ENCODE assay signal across 17 cellular contexts in the genomic region with DNA sequence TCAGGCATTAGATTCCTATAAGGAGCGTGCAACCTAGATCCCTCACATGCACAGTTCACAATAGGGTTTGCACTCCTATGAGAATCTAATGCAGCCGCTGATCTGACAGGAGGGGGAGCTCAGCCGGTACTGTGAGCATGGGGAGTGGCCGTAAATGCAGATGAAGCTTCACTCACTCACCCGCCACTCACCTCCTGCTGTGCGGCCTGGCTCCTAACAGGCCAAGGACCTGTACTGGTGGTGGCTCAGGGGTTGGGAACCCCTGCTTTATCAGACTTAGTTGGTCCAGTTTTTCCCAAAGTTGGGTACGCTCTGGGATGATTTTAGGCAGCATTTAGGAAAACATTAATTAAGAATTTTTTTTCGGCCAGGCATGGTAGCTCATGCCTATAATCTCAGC.
DNase-seq lines count a peak whose midpoint lies in the region; ATAC-seq and TF ChIP-seq lines count a peak whose summit lies in the region.
"Had no signal": no experiment of that assay in that cellular context is flagged by ENCODE, and none has a peak within 500 bp of the region (broad histone marks: within the 10 kb centered on the region; RNA-seq: fewer than 3 reads in every experiment).

No MANE protein-coding gene starts in this region.

- peaks cover 3% of the 10 kb centered on the region for H3K9me3 Mint-ChIP-seq in activated CD4-positive, alpha-beta memory T cell treated with anti-CD3 and anti-CD28 coated beads, Interleukin-2, amount 10 ng/mL, durations not matched to agents 7 days and 5 days
- H3K9me3 Mint-ChIP-seq: CD4-positive, alpha-beta T cell; stimulated activated naive CD8-positive, alpha-beta T cell treated with anti-CD3 and anti-CD28 coated beads, Interleukin-15, amount 100 ng/mL, for 72 hours had no signal

- intact Hi-C loops in tibial artery (cut with DNase I; ENCODE audit: low total_unique reads): no loop called here

- in situ Hi-C loops in ACHN (cut with HindIII; ENCODE audit: low pct_ligation_motif_present, low pct_unique_long_range_greater_than_20kb, low sequenced_read_pairs): no loop called here

- POLR2A ChIA-PET in HEK293 (lab: Yijun Ruan, JAX): interaction anchor here (1.1 kb wide), 1 partner anchor 9 kb away, joined by 4 read pairs; no protein-coding TSS in a partner anchor
- POLR2A ChIA-PET in activated CD4-positive, alpha-beta memory T cell treated with anti-CD3 and anti-CD28 coated beads, Interleukin-2, amount 10 ng/mL, durations not matched to agents 7 days and 5 days (lab: Charles Lee): no interaction called here

- DNase-seq in ACHN: peak; percentile 48
- DNase-seq in NCI-H69 (lab: John Stamatoyannopoulos, UW): peak; percentile 35
- DNase-seq in foreskin keratinocyte: no peak
- DNase-seq in activated CD4-positive, alpha-beta memory T cell treated with anti-CD3 and anti-CD28 coated beads, Interleukin-2, amount 10 ng/mL, durations not matched to agents 7 days and 5 days: no peak
- no peak for DNase-seq in tibial artery
- no peak for DNase-seq in mesenteric fat pad (ENCODE audit: low spot score)
- DNase-seq: activated CD4-positive, alpha-beta T cell treated with anti-CD3 and anti-CD28 coated beads, Interleukin-2, amount 10 ng/mL, durations not matched to agents 24 days and 14 days; activated naive CD4-positive, alpha-beta T cell; aorta; CD4-positive, alpha-beta T cell; left lung; MM.1S; stimulated activated naive CD8-positive, alpha-beta T cell treated with anti-CD3 and anti-CD28 coated beads, Interleukin-15, amount 100 ng/mL, for 72 hours had no signal

- no peak overlapping the region for H3K4me3 Mint-ChIP-seq in activated CD4-positive, alpha-beta memory T cell treated with anti-CD3 and anti-CD28 coated beads, Interleukin-2, amount 10 ng/mL, durations not matched to agents 7 days and 5 days
- H3K4me3 Mint-ChIP-seq: activated CD4-positive, alpha-beta T cell treated with anti-CD3 and anti-CD28 coated beads, Interleukin-2, amount 10 ng/mL, durations not matched to agents 24 days and 14 days; CD4-positive, alpha-beta T cell; stimulated activated naive CD8-positive, alpha-beta T cell treated with anti-CD3 and anti-CD28 coated beads, Interleukin-15, amount 100 ng/mL, for 72 hours had no signal

- H3K36me3 Mint-ChIP-seq in activated CD4-positive, alpha-beta memory T cell treated with anti-CD3 and anti-CD28 coated beads, Interleukin-2, amount 10 ng/mL, durations not matched to agents 7 days and 5 days (ENCODE audit: low read depth): no peaks in the 10 kb centered on the region

- H3K27me3 Mint-ChIP-seq in activated CD4-positive, alpha-beta memory T cell treated with anti-CD3 and anti-CD28 coated beads, Interleukin-2, amount 10 ng/mL, durations not matched to agents 7 days and 5 days: no peaks in the 10 kb centered on the region
- H3K27me3 Mint-ChIP-seq: activated CD4-positive, alpha-beta T cell treated with anti-CD3 and anti-CD28 coated beads, Interleukin-2, amount 10 ng/mL, durations not matched to agents 24 days and 14 days; CD4-positive, alpha-beta T cell; stimulated activated naive CD8-positive, alpha-beta T cell treated with anti-CD3 and anti-CD28 coated beads, Interleukin-15, amount 100 ng/mL, for 72 hours had no signal

- no peaks in the 10 kb centered on the region for H3K27me3 ChIP-seq in foreskin keratinocyte
- H3K27me3 ChIP-seq in tibial artery: no peaks in the 10 kb centered on the region
- H3K27me3 ChIP-seq: left lung had no signal

- CTCF ChIA-PET in HEK293 (lab: Yijun Ruan, JAX): interaction anchor here (1.2 to 1.4 kb wide), 2 partner anchors 9 to 12 kb away, joined by 4 to 6 read pairs; no protein-coding TSS in a partner anchor
- CTCF ChIA-PET in activated CD4-positive, alpha-beta memory T cell treated with anti-CD3 and anti-CD28 coated beads, Interleukin-2, amount 10 ng/mL, durations not matched to agents 7 days and 5 days (lab: Charles Lee): no interaction called here

- TF ChIP-seq CTCF in HEK293 (tag by site-specific recombination; IDR thresholded peaks at IDR 0.05) (peak; percentile 31; the same call in 1 of the 2 replicates), foreskin keratinocyte (conservative IDR thresholded peaks at IDR 0.05) (peak; percentile 31), tibial artery (IDR thresholded peaks at IDR 0.05) (no peak)

- H3K36me3 ChIP-seq in HEK293 (ENCODE audit: control insufficient read depth in 2 of 2, insufficient read depth in 1 of 2, low read length in 2 of 2): no peaks in the 10 kb centered on the region
- H3K36me3 ChIP-seq in tibial artery: peaks cover 5 to 11% (median 8%) of the 10 kb centered on the region in 3 donors
- H3K36me3 ChIP-seq: left lung had no signal

- H3K27ac ChIP-seq in HEK293 (ENCODE audit: extremely low read depth, low read depth, low read length) (no peak overlapping the region), foreskin keratinocyte (no peak overlapping the region), tibial artery (no peak overlapping the region)
- H3K27ac ChIP-seq: left lung, PC-9 had no signal

- H3K4me3 ChIP-seq in HEK293 (ENCODE audit: low read depth, low read length) (no peak overlapping the region), tibial artery (no peak overlapping the region)
- H3K4me3 ChIP-seq: left lung, PC-9 had no signal

- H3K4me1 Mint-ChIP-seq in activated CD4-positive, alpha-beta memory T cell treated with anti-CD3 and anti-CD28 coated beads, Interleukin-2, amount 10 ng/mL, durations not matched to agents 7 days and 5 days: no peaks in the 10 kb centered on the region
- H3K4me1 Mint-ChIP-seq: activated CD4-positive, alpha-beta T cell treated with anti-CD3 and anti-CD28 coated beads, Interleukin-2, amount 10 ng/mL, durations not matched to agents 24 days and 14 days had no signal

- no peaks in the 10 kb centered on the region for H3K9me3 ChIP-seq in HEK293 (ENCODE audit: control insufficient read depth, insufficient read depth, low read depth, low read length)
- H3K9me3 ChIP-seq in tibial artery: peaks cover 0 to 9% (median 0%) of the 10 kb centered on the region in 3 donors
- H3K9me3 ChIP-seq: left lung had no signal

- no peak overlapping the region for H3K27ac Mint-ChIP-seq in activated CD4-positive, alpha-beta memory T cell treated with anti-CD3 and anti-CD28 coated beads, Interleukin-2, amount 10 ng/mL, durations not matched to agents 7 days and 5 days
- H3K27ac Mint-ChIP-seq: activated CD4-positive, alpha-beta T cell treated with anti-CD3 and anti-CD28 coated beads, Interleukin-2, amount 10 ng/mL, durations not matched to agents 24 days and 14 days; CD4-positive, alpha-beta T cell had no signal

- no peak for ATAC-seq in foreskin keratinocyte
- no peak for ATAC-seq in GM18519 (IDR thresholded peaks at IDR 0.05; ENCODE audit: low FRiP score, unreplicated experiment)
- ATAC-seq: left lung; sciatic nerve; stimulated activated naive CD8-positive, alpha-beta T cell treated with anti-CD3 and anti-CD28 coated beads, Interleukin-15, amount 100 ng/mL, for 72 hours had no signal

- no peaks in the 10 kb centered on the region for H3K4me1 ChIP-seq in HEK293 (ENCODE audit: control insufficient read depth, insufficient read depth, low read length)
- H3K4me1 ChIP-seq in foreskin keratinocyte: no peaks in the 10 kb centered on the region
- peaks cover 0 to 11% (median 8%) of the 10 kb centered on the region in 4 donors for H3K4me1 ChIP-seq in tibial artery
- H3K4me1 ChIP-seq: left lung had no signal

TF ChIP-seq in HEK293, 187 proteins besides CTCF, POLR2A, EP300 and RAD21:
- 0 out of 2 replicates have a peak, but pooled peaks have one; percentile 14 for TF ChIP-seq ZNF398 (tag by site-specific recombination; IDR thresholded peaks at IDR 0.05)
- no peak for TF ChIP-seq ZNF121 (tag by site-specific recombination; IDR thresholded peaks at IDR 0.05)
- 0 out of 2 replicates have a peak, but pooled peaks have one; percentile 24 for TF ChIP-seq ZNF335 (tag by site-specific recombination; conservative IDR thresholded peaks at IDR 0.05)
- TF ChIP-seq ZIC2 (tag by site-specific recombination; IDR thresholded peaks at IDR 0.05): peak; percentile 58; the same call in 1 of the 2 replicates
- TF ChIP-seq, protein P1, sequence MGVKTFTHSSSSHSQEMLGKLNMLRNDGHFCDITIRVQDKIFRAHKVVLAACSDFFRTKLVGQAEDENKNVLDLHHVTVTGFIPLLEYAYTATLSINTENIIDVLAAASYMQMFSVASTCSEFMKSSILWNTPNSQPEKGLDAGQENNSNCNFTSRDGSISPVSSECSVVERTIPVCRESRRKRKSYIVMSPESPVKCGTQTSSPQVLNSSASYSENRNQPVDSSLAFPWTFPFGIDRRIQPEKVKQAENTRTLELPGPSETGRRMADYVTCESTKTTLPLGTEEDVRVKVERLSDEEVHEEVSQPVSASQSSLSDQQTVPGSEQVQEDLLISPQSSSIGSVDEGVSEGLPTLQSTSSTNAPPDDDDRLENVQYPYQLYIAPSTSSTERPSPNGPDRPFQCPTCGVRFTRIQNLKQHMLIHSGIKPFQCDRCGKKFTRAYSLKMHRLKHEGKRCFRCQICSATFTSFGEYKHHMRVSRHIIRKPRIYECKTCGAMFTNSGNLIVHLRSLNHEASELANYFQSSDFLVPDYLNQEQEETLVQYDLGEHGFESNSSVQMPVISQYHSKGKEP (tag by site-specific recombination; IDR thresholded peaks at IDR 0.05): 0 out of 2 replicates have a peak, but pooled peaks have one; percentile 20
- no peak for TF ChIP-seq HOXD13 (CRISPR knock-in tag; IDR thresholded peaks at IDR 0.05; ENCODE audit: borderline replicate concordance)
- peak; percentile 64; the same call in 1 of the 2 replicates for TF ChIP-seq ZNF610 (tag by site-specific recombination; IDR thresholded peaks at IDR 0.05; ENCODE audit: borderline replicate concordance)
- TF ChIP-seq ZNF391 (tag by site-specific recombination; IDR thresholded peaks at IDR 0.05; ENCODE audit: borderline replicate concordance, low read depth): no peak
- no peak for TF ChIP-seq ZNF549 (tag by site-specific recombination; IDR thresholded peaks at IDR 0.05)
- TF ChIP-seq ZNF266 (tag by site-specific recombination; IDR thresholded peaks at IDR 0.05; ENCODE audit: low read depth): no peak
- TF ChIP-seq SCRT1 (tag by site-specific recombination; IDR thresholded peaks at IDR 0.05; ENCODE audit: borderline replicate concordance): peak; percentile 40; the same call in 1 of the 2 replicates

Comparison
In these comparisons a context has a peak if more than half of its experiments do, and no peak if none do; other contexts are left out.
1. DNase-seq: peak in ACHN (single experiment) and NCI-H69 (single experiment); none in foreskin keratinocyte (0 of 2), activated CD4-positive, alpha-beta memory T cell treated with anti-CD3 and anti-CD28 coated beads, Interleukin-2, amount 10 ng/mL, durations not matched to agents 7 days and 5 days (single experiment), tibial artery (0 of 2) and mesenteric fat pad (single experiment).
2. CTCF ChIP-seq: peak in HEK293 (single experiment) and foreskin keratinocyte (single experiment); none in tibial artery (0 of 2).